In genomic region chr2:144835634-144836351, GRCh38 we compare ENCODE assay signal across 13 cellular contexts.
DNase-seq lines count a peak whose midpoint lies in the region; TF ChIP-seq lines count a peak whose summit lies in the region.
"Had no signal": no experiment of that assay in that cellular context is flagged by ENCODE, and none has a peak within 500 bp of the region (broad histone marks: within the 10 kb centered on the region; RNA-seq: fewer than 3 reads in every experiment).

No MANE protein-coding gene starts in this region.

- no peaks in the 10 kb centered on the region for H3K36me3 ChIP-seq in MG63
- H3K36me3 ChIP-seq: BLaER1, Peyer's patch had no signal

- intact Hi-C loops in dorsolateral prefrontal cortex (cut with DNase I) = no loop called here

- H3K27me3 ChIP-seq in dorsolateral prefrontal cortex (no peaks in the 10 kb centered on the region), MG63 (no peaks in the 10 kb centered on the region)
- H3K27me3 ChIP-seq: BLaER1, Peyer's patch had no signal

- peak; percentile 3 for DNase-seq in AG08395 (ENCODE audit: low spot score)
- peak; percentile 3 for DNase-seq in HS-27A (ENCODE audit: low read depth)
- DNase-seq in amniotic epithelial cell (ENCODE audit: low read depth) = peak; percentile 37
- peak; percentile 29 for DNase-seq in iris pigment epithelial cell (ENCODE audit: low read depth)
- DNase-seq in dorsolateral prefrontal cortex = no peak
- DNase-seq in mucosa of gallbladder (ENCODE audit: low spot score) = no peak
- no peak for DNase-seq in MG63
- DNase-seq in NOMO-1 (lab: John Stamatoyannopoulos, UW; ENCODE audit: unreplicated experiment in 2 of 2) = no peak
- DNase-seq: activated naive CD8-positive, alpha-beta T cell treated with anti-CD3 and anti-CD28 coated beads for 36 hours; Peyer's patch; stimulated activated CD4-positive, alpha-beta T cell treated with anti-CD3 and anti-CD28 coated beads, Interleukin-2, amount 100 ng/mL, for 48 hours; stimulated activated naive CD4-positive, alpha-beta T cell treated with Interleukin-2 at 50 U/mL for 16 hours had no signal

- H3K27ac ChIP-seq in dorsolateral prefrontal cortex = no peak overlapping the region
- H3K27ac ChIP-seq: BLaER1, Peyer's patch had no signal

- TF ChIP-seq CTCF in dorsolateral prefrontal cortex (IDR thresholded peaks at IDR 0.05 in 54 of 56, conservative IDR thresholded peaks at IDR 0.05 in 2 of 56; ENCODE audit: low read depth in 1 of 56, partially characterized antibody in 56 of 56) = no peak

- H3K4me3 ChIP-seq in dorsolateral prefrontal cortex (no peak overlapping the region), MG63 (no peak overlapping the region)
- H3K4me3 ChIP-seq: BLaER1, Peyer's patch had no signal

- H3K9me3 ChIP-seq in MG63 = no peaks in the 10 kb centered on the region
- H3K9me3 ChIP-seq: BLaER1, Peyer's patch had no signal

Comparison
In these comparisons a context has a peak if more than half of its experiments do, and no peak if none do; other contexts are left out.
1. DNase-seq: peak in AG08395 (single experiment), HS-27A (single experiment), amniotic epithelial cell (single experiment) and iris pigment epithelial cell (single experiment); none in dorsolateral prefrontal cortex (0 of 10), mucosa of gallbladder (single experiment), MG63 (single experiment) and NOMO-1 (0 of 2).